ENCODE assay signal across 1 cellular context in genomic region chr15:50188793-50189192, GRCh38. TPM values are rescaled to one million over a fixed set of nuclear protein-coding genes. Genes with fewer than 3 reads are reported as not detected.
"Had no signal": no experiment of that assay in that cellular context is flagged by ENCODE, and none has a peak within 500 bp of the region (broad histone marks: within the 10 kb centered on the region; RNA-seq: fewer than 3 reads in every experiment).

No MANE protein-coding gene starts in this region.

RNA-seq across cellular contexts. Expression of gene SLC27A2, which starts 6.8 kb away (rescaled TPM):
- total RNA-seq: LHCN-M2 had no signal
